28 cellular contexts compared by ENCODE assay signal in the genomic region with DNA sequence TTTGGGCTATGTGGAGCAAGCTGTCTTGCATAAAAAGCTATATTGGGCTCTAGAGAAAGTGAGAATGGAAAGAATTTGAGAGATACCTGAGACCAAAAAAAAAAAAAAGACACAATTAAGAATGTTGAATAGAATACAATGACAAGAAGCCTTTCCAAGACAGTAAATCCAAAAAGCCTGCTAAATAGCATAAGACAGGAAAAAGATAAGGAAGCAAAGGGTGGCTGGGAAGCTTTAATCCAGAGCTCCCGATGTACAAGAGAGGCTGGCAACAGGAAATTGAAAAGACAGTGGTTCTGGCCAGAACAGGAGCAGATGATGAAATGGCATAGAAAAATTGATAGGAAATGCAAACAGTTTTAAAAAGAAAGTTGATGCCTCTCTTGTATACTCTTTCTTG.
"Had no signal": no experiment of that assay in that cellular context is flagged by ENCODE, and none has a peak within 500 bp of the region (broad histone marks: within the 10 kb centered on the region; RNA-seq: fewer than 3 reads in every experiment).

No MANE protein-coding gene starts in this region.

- H3K27ac ChIP-seq: dorsolateral prefrontal cortex, foreskin keratinocyte, hepatocyte, left ventricle myocardium inferior, parathyroid adenoma, psoas muscle, right lobe of liver, spleen, testis, tibial nerve, upper lobe of right lung, vagina had no signal

- H3K27me3 ChIP-seq: dorsolateral prefrontal cortex, hepatocyte, right lobe of liver, spleen, testis, tibial nerve, upper lobe of right lung, vagina had no signal

- H3K9me3 ChIP-seq: left ventricle myocardium inferior, psoas muscle, right lobe of liver, spleen, testis, tibial nerve, upper lobe of right lung, vagina had no signal

- DNase-seq: cortex of kidney; dorsolateral prefrontal cortex; effector CD8-positive, alpha-beta T cell; foreskin keratinocyte; head of caudate nucleus; kidney; left cardiac atrium; left ventricle myocardium inferior; mesenchymal stem cell; naive B cell; psoas muscle; retina; right lobe of liver; spleen; stimulated activated CD4-positive, alpha-beta T cell treated with anti-CD3 and anti-CD28 coated beads, Interleukin-15, amount 100 ng/mL, for 24 hours; stimulated activated CD4-positive, alpha-beta T cell treated with anti-CD3 and anti-CD28 coated beads, Interleukin-1b, Interleukin-23, amount 100 ng/mL, for 48 hours; stimulated activated CD4-positive, alpha-beta T cell treated with anti-CD3 and anti-CD28 coated beads, Interleukin-4, amount 100 ng/mL, for 24 hours; stimulated activated naive B cell treated with anti-CD40 and anti-IgM and Interleukin-4, amounts not matched to agents 10 μg/mL and 1 μg/mL and 100 μg/mL, for 72 hours; stimulated activated naive CD8-positive, alpha-beta T cell treated with anti-CD3 and anti-CD28 coated beads, Interleukin-15, amount 100 ng/mL, for 72 hours; testis; upper lobe of right lung had no signal

- H3K4me2 ChIP-seq: hepatocyte had no signal

- H3K36me3 ChIP-seq: left ventricle myocardium inferior, right lobe of liver, spleen, tibial nerve, upper lobe of right lung, vagina had no signal

- H3K4me3 Mint-ChIP-seq: naive B cell; nephron; stimulated activated naive B cell treated with anti-CD40 and anti-IgM and Interleukin-4, amounts not matched to agents 10 μg/mL and 1 μg/mL and 100 μg/mL, for 72 hours; stimulated activated naive CD8-positive, alpha-beta T cell treated with anti-CD3 and anti-CD28 coated beads, Interleukin-15, amount 100 ng/mL, for 72 hours had no signal

- H3K9me3 Mint-ChIP-seq: nephron; stimulated activated naive B cell treated with anti-CD40 and anti-IgM and Interleukin-4, amounts not matched to agents 10 μg/mL and 1 μg/mL and 100 μg/mL, for 72 hours; stimulated activated naive CD8-positive, alpha-beta T cell treated with anti-CD3 and anti-CD28 coated beads, Interleukin-15, amount 100 ng/mL, for 72 hours had no signal

- H2AFZ ChIP-seq: hepatocyte, parathyroid adenoma had no signal

- H3K4me1 ChIP-seq: foreskin keratinocyte, parathyroid adenoma, right lobe of liver, spleen, testis, tibial nerve, upper lobe of right lung, vagina had no signal

- H3K4me3 ChIP-seq: dorsolateral prefrontal cortex, hepatocyte, left ventricle myocardium inferior, lung, psoas muscle, right lobe of liver, spleen, testis, tibial nerve, upper lobe of right lung, vagina had no signal

- FAIRE-seq: kidney had no signal

- H3K9ac ChIP-seq: parathyroid adenoma had no signal

- H3K4me1 Mint-ChIP-seq: naive B cell; nephron; stimulated activated naive B cell treated with anti-CD40 and anti-IgM and Interleukin-4, amounts not matched to agents 10 μg/mL and 1 μg/mL and 100 μg/mL, for 72 hours; stimulated activated naive CD8-positive, alpha-beta T cell treated with anti-CD3 and anti-CD28 coated beads, Interleukin-15, amount 100 ng/mL, for 72 hours had no signal

- H3K27me3 Mint-ChIP-seq: naive B cell; stimulated activated naive B cell treated with anti-CD40 and anti-IgM and Interleukin-4, amounts not matched to agents 10 μg/mL and 1 μg/mL and 100 μg/mL, for 72 hours; stimulated activated naive CD8-positive, alpha-beta T cell treated with anti-CD3 and anti-CD28 coated beads, Interleukin-15, amount 100 ng/mL, for 72 hours had no signal

- H3K27ac Mint-ChIP-seq: naive B cell; nephron; stimulated activated naive B cell treated with anti-CD40 and anti-IgM and Interleukin-4, amounts not matched to agents 10 μg/mL and 1 μg/mL and 100 μg/mL, for 72 hours; stimulated activated naive CD8-positive, alpha-beta T cell treated with anti-CD3 and anti-CD28 coated beads, Interleukin-15, amount 100 ng/mL, for 72 hours had no signal

- ATAC-seq: esophagus mucosa; foreskin keratinocyte; left cardiac atrium; psoas muscle; right lobe of liver; stimulated activated naive B cell treated with anti-CD40 and anti-IgM and Interleukin-4, amounts not matched to agents 10 μg/mL and 1 μg/mL and 100 μg/mL, for 72 hours; stimulated activated naive CD8-positive, alpha-beta T cell treated with anti-CD3 and anti-CD28 coated beads, Interleukin-15, amount 100 ng/mL, for 72 hours; upper lobe of right lung had no signal

- H3K36me3 Mint-ChIP-seq: naive B cell; stimulated activated naive B cell treated with anti-CD40 and anti-IgM and Interleukin-4, amounts not matched to agents 10 μg/mL and 1 μg/mL and 100 μg/mL, for 72 hours had no signal

- H3K79me2 ChIP-seq: hepatocyte, parathyroid adenoma had no signal
